24 cellular contexts compared by ENCODE assay signal in genomic region chr7:105153531-105153930, GRCh38.
DNase-seq lines count a peak whose midpoint lies in the region; ATAC-seq and TF ChIP-seq lines count a peak whose summit lies in the region.
"Had no signal": no experiment of that assay in that cellular context is flagged by ENCODE, and none has a peak within 500 bp of the region (broad histone marks: within the 10 kb centered on the region; RNA-seq: fewer than 3 reads in every experiment).

No MANE protein-coding gene starts in this region.

- H3K4me1 Mint-ChIP-seq in effector memory CD8-positive, alpha-beta T cell (ENCODE audit: low read depth in 2 of 2): peaks cover 6 to 7% of the 10 kb centered on the region in 2 donors
- H3K4me1 Mint-ChIP-seq in stimulated activated naive B cell treated with anti-CD40 and anti-IgM and Interleukin-4, amounts not matched to agents 10 μg/mL and 1 μg/mL and 100 μg/mL, for 72 hours: peaks cover 6 to 14% of the 10 kb centered on the region in 2 donors

- peaks cover 4% of the 10 kb centered on the region for H3K36me3 ChIP-seq in cardiac muscle cell
- no peaks in the 10 kb centered on the region for H3K36me3 ChIP-seq in right atrium auricular region
- H3K36me3 ChIP-seq in lower lobe of right lung: peaks cover 7% of the 10 kb centered on the region
- H3K36me3 ChIP-seq: breast epithelium had no signal

- ATAC-seq in effector memory CD8-positive, alpha-beta T cell (replicated peaks): no peak
- ATAC-seq in stimulated activated naive B cell treated with anti-CD40 and anti-IgM and Interleukin-4, amounts not matched to agents 10 μg/mL and 1 μg/mL and 100 μg/mL, for 72 hours (replicated peaks): peak; percentile 55 to 57
- ATAC-seq in GM18907 (IDR thresholded peaks at IDR 0.05; ENCODE audit: unreplicated experiment): no peak
- ATAC-seq in GM18870 (IDR thresholded peaks at IDR 0.05; ENCODE audit: unreplicated experiment): no peak
- no peak for ATAC-seq in lower lobe of right lung
- ATAC-seq: CD8-positive, alpha-beta T cell had no signal

- H3K9me3 ChIP-seq in cardiac muscle cell (ENCODE audit: low read depth) (no peaks in the 10 kb centered on the region), right atrium auricular region (no peaks in the 10 kb centered on the region), lower lobe of right lung (no peaks in the 10 kb centered on the region)
- H3K9me3 ChIP-seq: breast epithelium, tibial nerve had no signal

- H3K4me3 ChIP-seq in cardiac muscle cell (no peak overlapping the region), right atrium auricular region (no peak overlapping the region), lower lobe of right lung (no peak overlapping the region)
- H3K4me3 ChIP-seq: breast epithelium, GM12878, smooth muscle cell, tibial nerve had no signal

- H3K9me3 Mint-ChIP-seq in effector memory CD8-positive, alpha-beta T cell: no peaks in the 10 kb centered on the region
- H3K9me3 Mint-ChIP-seq in stimulated activated naive B cell treated with anti-CD40 and anti-IgM and Interleukin-4, amounts not matched to agents 10 μg/mL and 1 μg/mL and 100 μg/mL, for 72 hours: no peaks in the 10 kb centered on the region
- H3K9me3 Mint-ChIP-seq: activated naive CD4-positive, alpha-beta T cell treated with anti-CD3 and anti-CD28 coated beads, Interleukin-2, amount 50 U/mL, for 24 hours; activated T-helper 1 cell treated with anti-CD3 and anti-CD28 coated beads, Interleukin-12 subunit alpha, Interleukin-12 subunit beta, Interleukin-2, Interleukin-4 antibody, amounts not matched to agents 30 ng/mL and 10 ng/mL and 1 ng/mL, durations not matched to agents 14 hours and 24 hours and 36 hours; CD8-positive, alpha-beta T cell; memory B cell; neural crest cell had no signal

- H3K36me3 Mint-ChIP-seq in effector memory CD8-positive, alpha-beta T cell (ENCODE audit: insufficient read depth): peaks cover 4% of the 10 kb centered on the region
- peaks cover 12 to 27% of the 10 kb centered on the region in 2 donors for H3K36me3 Mint-ChIP-seq in stimulated activated naive B cell treated with anti-CD40 and anti-IgM and Interleukin-4, amounts not matched to agents 10 μg/mL and 1 μg/mL and 100 μg/mL, for 72 hours

- H3K27ac ChIP-seq in cardiac muscle cell: peak overlapping the region; percentile 49
- no peak overlapping the region for H3K27ac ChIP-seq in right atrium auricular region
- H3K27ac ChIP-seq in lower lobe of right lung: no peak overlapping the region
- H3K27ac ChIP-seq: breast epithelium, KMS-11, parathyroid adenoma, tibial nerve, VCaP had no signal

- no peak overlapping the region for H3K4me3 Mint-ChIP-seq in effector memory CD8-positive, alpha-beta T cell
- H3K4me3 Mint-ChIP-seq in stimulated activated naive B cell treated with anti-CD40 and anti-IgM and Interleukin-4, amounts not matched to agents 10 μg/mL and 1 μg/mL and 100 μg/mL, for 72 hours: no peak overlapping the region
- H3K4me3 Mint-ChIP-seq: activated naive CD4-positive, alpha-beta T cell treated with anti-CD3 and anti-CD28 coated beads, Interleukin-2, amount 50 U/mL, for 24 hours; activated T-helper 1 cell treated with anti-CD3 and anti-CD28 coated beads, Interleukin-12 subunit alpha, Interleukin-12 subunit beta, Interleukin-2, Interleukin-4 antibody, amounts not matched to agents 30 ng/mL and 10 ng/mL and 1 ng/mL, durations not matched to agents 14 hours and 24 hours and 36 hours; CD8-positive, alpha-beta T cell; memory B cell; neural crest cell had no signal

- H3K27me3 ChIP-seq in cardiac muscle cell (no peaks in the 10 kb centered on the region), right atrium auricular region (no peaks in the 10 kb centered on the region), lower lobe of right lung (ENCODE audit: low read depth) (no peaks in the 10 kb centered on the region)
- H3K27me3 ChIP-seq: breast epithelium, tibial nerve had no signal

- H3K27ac Mint-ChIP-seq in effector memory CD8-positive, alpha-beta T cell: peak overlapping the region; percentile 51 to 87
- H3K27ac Mint-ChIP-seq in stimulated activated naive B cell treated with anti-CD40 and anti-IgM and Interleukin-4, amounts not matched to agents 10 μg/mL and 1 μg/mL and 100 μg/mL, for 72 hours: peak overlapping the region; percentile 76
- H3K27ac Mint-ChIP-seq: activated naive CD4-positive, alpha-beta T cell treated with anti-CD3 and anti-CD28 coated beads, Interleukin-2, amount 50 U/mL, for 24 hours; activated T-helper 1 cell treated with anti-CD3 and anti-CD28 coated beads, Interleukin-12 subunit alpha, Interleukin-12 subunit beta, Interleukin-2, Interleukin-4 antibody, amounts not matched to agents 30 ng/mL and 10 ng/mL and 1 ng/mL, durations not matched to agents 14 hours and 24 hours and 36 hours; CD8-positive, alpha-beta T cell had no signal

- intact Hi-C loops in lower lobe of right lung (cut with DNase I): no loop called here

- no peaks in the 10 kb centered on the region for H3K27me3 Mint-ChIP-seq in effector memory CD8-positive, alpha-beta T cell
- no peaks in the 10 kb centered on the region for H3K27me3 Mint-ChIP-seq in stimulated activated naive B cell treated with anti-CD40 and anti-IgM and Interleukin-4, amounts not matched to agents 10 μg/mL and 1 μg/mL and 100 μg/mL, for 72 hours
- H3K27me3 Mint-ChIP-seq: activated naive CD4-positive, alpha-beta T cell treated with anti-CD3 and anti-CD28 coated beads, Interleukin-2, amount 50 U/mL, for 24 hours; memory B cell had no signal

- H3K4me1 ChIP-seq in cardiac muscle cell (ENCODE audit: low read depth): peaks cover 10% of the 10 kb centered on the region
- peaks cover 0 to 10% of the 10 kb centered on the region in 2 donors for H3K4me1 ChIP-seq in right atrium auricular region
- H3K4me1 ChIP-seq in lower lobe of right lung: peaks cover 9% of the 10 kb centered on the region
- H3K4me1 ChIP-seq: breast epithelium, parathyroid adenoma had no signal

- DNase-seq in cardiac muscle cell (ENCODE audit: low read depth in 1 of 2, low spot score in 1 of 2) (no peak), right atrium auricular region (ENCODE audit: low spot score) (no peak), NCI-H69 (lab: John Stamatoyannopoulos, UW) (peak; percentile 22), lower lobe of right lung (no peak)
- DNase-seq in effector memory CD8-positive, alpha-beta T cell: no peak
- no peak for DNase-seq in stimulated activated naive B cell treated with anti-CD40 and anti-IgM and Interleukin-4, amounts not matched to agents 10 μg/mL and 1 μg/mL and 100 μg/mL, for 72 hours
- DNase-seq: NCI-H1436, NCI-H2081 treated with DMSO at 0.1 percent for 48 hours, retina, SW 1271 had no signal

- TF ChIP-seq CTCF in cardiac muscle cell (IDR thresholded peaks at IDR 0.05; ENCODE audit: low read depth, low read length) (no peak), right atrium auricular region (IDR thresholded peaks at IDR 0.05) (no peak), lower lobe of right lung (IDR thresholded peaks at IDR 0.05) (no peak)

Comparison
In these comparisons a context has a peak if more than half of its experiments do, and no peak if none do; other contexts are left out.
1. ATAC-seq: peak in stimulated activated naive B cell treated with anti-CD40 and anti-IgM and Interleukin-4, amounts not matched to agents 10 μg/mL and 1 μg/mL and 100 μg/mL, for 72 hours (2 of 2); none in effector memory CD8-positive, alpha-beta T cell (single experiment), GM18907 (single experiment), GM18870 (single experiment) and lower lobe of right lung (0 of 2).